In the genomic region with DNA sequence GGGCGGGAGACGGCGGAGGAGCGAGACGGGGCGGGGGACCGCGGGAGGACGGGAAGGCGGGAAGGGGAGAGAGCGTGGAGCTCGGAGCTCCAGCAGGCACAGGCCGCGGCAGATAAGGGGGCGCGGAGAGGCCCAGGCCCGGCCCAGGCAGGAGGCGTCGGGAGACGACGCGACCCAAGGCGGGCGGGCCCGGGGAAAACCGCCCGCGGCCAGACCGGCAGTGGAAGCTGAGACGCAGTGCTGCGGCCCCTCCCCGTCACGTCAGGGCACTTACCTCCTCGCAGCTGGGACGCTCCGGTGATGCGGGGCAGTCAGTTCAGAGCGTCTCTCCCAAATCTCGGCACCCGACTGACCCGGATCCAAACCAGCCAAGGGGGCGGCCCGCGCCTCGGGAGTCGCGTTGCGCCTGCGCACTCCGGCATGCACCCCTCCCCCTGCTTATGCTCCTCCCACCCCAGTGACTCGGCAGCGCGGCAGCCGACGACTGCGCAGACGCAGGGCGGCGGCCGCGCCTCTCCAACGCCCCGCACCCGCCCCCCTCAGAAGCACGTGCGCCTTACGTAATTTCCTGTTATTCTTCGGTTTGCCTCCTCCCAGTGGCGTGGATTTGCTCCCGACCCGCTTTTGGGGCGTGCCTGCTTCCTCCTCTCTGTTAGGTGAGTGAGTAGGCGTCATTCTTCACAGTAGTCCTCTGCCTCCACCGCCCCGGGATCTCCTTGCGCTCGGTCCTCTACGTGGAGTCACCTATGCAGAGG, we compare ENCODE assay signal across 8 cellular contexts. TPM values are rescaled to one million over a fixed set of nuclear protein-coding genes. Genes with fewer than 3 reads are reported as not detected.
DNase-seq lines count a peak whose midpoint lies in the region; ATAC-seq lines count a peak whose summit lies in the region.

A gene (minus strand): TSS at position 350 of the 755 bp plus-strand sequence. CDS start 3,814 bp downstream, outside the sequence.

- no peaks in the 10 kb centered on the region for H3K9me3 Mint-ChIP-seq in activated CD8-positive, alpha-beta memory T cell treated with anti-CD3 and anti-CD28 coated beads, Interleukin-2, amount 10 ng/mL, durations not matched to agents 7 days and 5 days (ENCODE audit: low read depth)

- DNase-seq in COR-L47 (lab: John Stamatoyannopoulos, UW) (peak; percentile 95), HUDEP-2 (lab: John Stamatoyannopoulos, UW; ENCODE audit: unreplicated experiment in 76 of 76) (peak in 75 of 76 experiments; percentile 33 to 99 (median 94)), NT2/D1 (ENCODE audit: low read depth, low spot score) (peak; percentile 95), mesenteric fat pad (ENCODE audit: low spot score) (peak; percentile 100)
- peak; percentile 99 for DNase-seq in activated CD8-positive, alpha-beta memory T cell treated with anti-CD3 and anti-CD28 coated beads, Interleukin-2, amount 10 ng/mL, durations not matched to agents 7 days and 5 days
- DNase-seq in stimulated activated CD8-positive, alpha-beta memory T cell treated with anti-CD3 and anti-CD28 coated beads, Interleukin-15, amount 100 ng/mL, for 24 hours (ENCODE audit: low read depth): peak; percentile 97

- peak within 1 kb of the TSS; percentile 94 for H3K4me3 Mint-ChIP-seq in activated CD8-positive, alpha-beta memory T cell treated with anti-CD3 and anti-CD28 coated beads, Interleukin-2, amount 10 ng/mL, durations not matched to agents 7 days and 5 days

- no peaks in the 10 kb centered on the region for H3K27me3 ChIP-seq in NT2/D1 (ENCODE audit: insufficient read depth, insufficient read length)
- no peaks in the 10 kb centered on the region for H3K27me3 ChIP-seq in endocrine pancreas (ENCODE audit: control insufficient read depth, insufficient read depth, low read length)

- H3K9ac ChIP-seq in NT2/D1 (ENCODE audit: insufficient read length, low read depth): peak within 1 kb of the TSS; percentile 96
- peak within 1 kb of the TSS; percentile 92 for H3K9ac ChIP-seq in endocrine pancreas (ENCODE audit: control insufficient read depth, insufficient read depth, low read length)

- H3K27me3 Mint-ChIP-seq in activated CD8-positive, alpha-beta memory T cell treated with anti-CD3 and anti-CD28 coated beads, Interleukin-2, amount 10 ng/mL, durations not matched to agents 7 days and 5 days: peaks cover 2% of the 10 kb centered on the region

- H3K36me3 ChIP-seq in NT2/D1 (ENCODE audit: insufficient read depth, insufficient read length, low read length): peaks cover 12% of the 10 kb centered on the region
- H3K36me3 ChIP-seq in endocrine pancreas (ENCODE audit: control insufficient read depth, insufficient read depth, low read length): no peaks in the 10 kb centered on the region

- peak within 1 kb of the TSS; percentile 91 for H3K27ac Mint-ChIP-seq in activated CD8-positive, alpha-beta memory T cell treated with anti-CD3 and anti-CD28 coated beads, Interleukin-2, amount 10 ng/mL, durations not matched to agents 7 days and 5 days

- CTCF ChIA-PET in activated CD8-positive, alpha-beta memory T cell treated with anti-CD3 and anti-CD28 coated beads, Interleukin-2, amount 10 ng/mL, durations not matched to agents 7 days and 5 days (lab: Charles Lee): interaction anchor here (0.7 to 1.4 kb wide), 4 partner anchors 9 to 176 kb away, joined by 3 to 9 read pairs (median 3); a partner anchor contains a TSS

- peaks cover 9% of the 10 kb centered on the region for H3K36me3 Mint-ChIP-seq in activated CD8-positive, alpha-beta memory T cell treated with anti-CD3 and anti-CD28 coated beads, Interleukin-2, amount 10 ng/mL, durations not matched to agents 7 days and 5 days

- H3K9me3 ChIP-seq in NT2/D1 (ENCODE audit: insufficient read depth, low read length): no peaks in the 10 kb centered on the region
- no peaks in the 10 kb centered on the region for H3K9me3 ChIP-seq in endocrine pancreas (ENCODE audit: control insufficient read depth, low read length)

- H3K4me1 Mint-ChIP-seq in activated CD8-positive, alpha-beta memory T cell treated with anti-CD3 and anti-CD28 coated beads, Interleukin-2, amount 10 ng/mL, durations not matched to agents 7 days and 5 days: peaks cover 51% of the 10 kb centered on the region

- peak within 1 kb of the TSS; percentile 94 for H3K4me3 ChIP-seq in NT2/D1 (ENCODE audit: insufficient read length, low read depth)
- peak within 1 kb of the TSS; percentile 89 for H3K4me3 ChIP-seq in endocrine pancreas (ENCODE audit: control insufficient read depth, insufficient read depth, low read length)

- H3K4me1 ChIP-seq in NT2/D1 (ENCODE audit: insufficient read depth, insufficient read length): no peaks in the 10 kb centered on the region
- H3K4me1 ChIP-seq in endocrine pancreas (ENCODE audit: control insufficient read depth, insufficient read depth, low read length): peaks cover 27% of the 10 kb centered on the region

- ATAC-seq in GM21381 (IDR thresholded peaks at IDR 0.05; ENCODE audit: unreplicated experiment): peak; percentile 78
- peak; percentile 90 for ATAC-seq in activated CD8-positive, alpha-beta memory T cell treated with anti-CD3 and anti-CD28 coated beads, Interleukin-2, amount 10 ng/mL, durations not matched to agents 7 days and 5 days

RNA-seq across cellular contexts. Expression of the gene that starts here (rescaled TPM):
- 10 to 100 TPM; 22.9 to 30.5 TPM for total RNA-seq in activated CD8-positive, alpha-beta memory T cell treated with anti-CD3 and anti-CD28 coated beads, Interleukin-2, amount 10 ng/mL, durations not matched to agents 7 days and 5 days
- 29.9 TPM for total RNA-seq in mesenteric fat pad

Comparison
In these comparisons a context has a peak if more than half of its experiments do, and no peak if none do; other contexts are left out.
1. Peak in every context shown above with its lines: DNase-seq, ATAC-seq and H3K4me3 ChIP-seq.